In the genomic region with DNA sequence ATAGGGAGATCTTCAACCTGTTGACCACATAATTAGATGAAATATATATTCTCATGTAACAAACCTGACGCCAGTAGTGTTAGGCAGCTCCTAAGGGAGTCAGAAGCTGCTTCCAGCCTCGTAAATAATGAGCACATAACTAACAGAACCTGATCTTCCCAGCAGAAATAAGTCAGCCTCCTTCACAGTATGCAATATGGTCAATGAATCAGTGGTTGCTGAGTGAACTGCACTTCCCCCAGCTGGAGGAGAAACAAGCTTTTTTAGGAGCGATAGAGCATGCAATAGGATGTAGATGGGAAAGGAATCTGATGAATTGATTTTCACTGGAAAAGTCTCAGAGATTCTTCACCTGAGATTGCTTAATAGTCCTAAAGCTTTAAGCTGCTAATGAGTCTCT, we compare ENCODE assay signal across 21 cellular contexts.
DNase-seq lines count a peak whose midpoint lies in the region; ATAC-seq and TF ChIP-seq lines count a peak whose summit lies in the region.
"Had no signal": no experiment of that assay in that cellular context is flagged by ENCODE, and none has a peak within 500 bp of the region (broad histone marks: within the 10 kb centered on the region; RNA-seq: fewer than 3 reads in every experiment).

No MANE protein-coding gene starts in this region.

- WGBS in IMR-90 (ENCODE audit: extremely low coverage in 2 of 2, insufficient read length in 1 of 2), 2 experiments, result no CpG with 5 or more reads among the region's 3 CpGs

- H2BK15ac ChIP-seq in IMR-90 (ENCODE audit: low read depth, low read length), result no peak overlapping the region

- TF ChIP-seq CTCF in IMR-90 (conservative IDR thresholded peaks at IDR 0.05; ENCODE audit: low read depth, low read length) (0 out of 2 replicates have a peak, but pooled peaks have one; percentile 10), brain microvascular endothelial cell (IDR thresholded peaks at IDR 0.05; ENCODE audit: low read depth, low read length, missing control alignments) (peak; percentile 50)

- H4K8ac ChIP-seq in IMR-90 (ENCODE audit: low read depth in 2 of 2, low read length in 2 of 2), result no peak overlapping the region

- dilution Hi-C loops in IMR-90 (cut with HindIII; ENCODE audit: low sequenced_read_pairs, unreplicated experiment), result no loop called here

- H3K36me3 ChIP-seq in IMR-90 (ENCODE audit: control insufficient read depth, insufficient read depth, low read length) (no peaks in the 10 kb centered on the region), brain microvascular endothelial cell (replicated peaks) (no peaks in the 10 kb centered on the region)
- H3K36me3 ChIP-seq: BE2C, esophagus muscularis mucosa, HAP-1, vagina had no signal

- H2BK20ac ChIP-seq in IMR-90 (ENCODE audit: low read depth, low read length), result no peak overlapping the region

- in situ Hi-C loops in IMR-90 (cut with MboI; ENCODE audit: low sequenced_read_pairs) (no loop called here), brain microvascular endothelial cell (cut with HindIII; ENCODE audit: low pct_ligation_motif_present, low sequenced_read_pairs) (no loop called here)

- H3K56ac ChIP-seq in IMR-90 (ENCODE audit: extremely low read depth, insufficient read depth, low read length), result no peak overlapping the region

- no peak overlapping the region for H2AK5ac ChIP-seq in IMR-90 (ENCODE audit: low read depth, low read length)

- ATAC-seq in IMR-90 (ENCODE audit: low read depth) (peak; percentile 66; the same call in 1 of the 2 replicates), GM21529 (IDR thresholded peaks at IDR 0.05; ENCODE audit: unreplicated experiment) (no peak), HG03097 (IDR thresholded peaks at IDR 0.05; ENCODE audit: low FRiP score, unreplicated experiment) (no peak), HG03432 (IDR thresholded peaks at IDR 0.05; ENCODE audit: unreplicated experiment) (no peak)

- no peak overlapping the region for H3K4ac ChIP-seq in IMR-90 (ENCODE audit: low read depth, low read length)

- no peaks in the 10 kb centered on the region for H3K4me1 ChIP-seq in IMR-90 (ENCODE audit: control insufficient read depth, insufficient read depth, low read length)
- H3K4me1 ChIP-seq: HAP-1, vagina had no signal

- POLR2A ChIA-PET in IMR-90 (lab: Charles Lee; ENCODE audit: unreplicated experiment), result no interaction called here

- TF ChIP-seq RAD21 in IMR-90 (IDR thresholded peaks at IDR 0.05; ENCODE audit: low read length), result no peak

- no peak overlapping the region for H4K5ac ChIP-seq in IMR-90 (ENCODE audit: low read depth, low read length)

- no peak overlapping the region for H3K9ac ChIP-seq in IMR-90 (ENCODE audit: low read depth, low read length)
- H3K9ac ChIP-seq: KMS-11 had no signal

- intact Hi-C loops in IMR-90 (cut with micrococcal nuclease), result no loop called here

- H3K27me3 ChIP-seq in IMR-90 (ENCODE audit: control insufficient read depth, insufficient read depth, low read length) (no peaks in the 10 kb centered on the region), brain microvascular endothelial cell (replicated peaks) (no peaks in the 10 kb centered on the region)
- H3K27me3 ChIP-seq: BE2C, esophagus muscularis mucosa, vagina had no signal

- H2BK120ac ChIP-seq in IMR-90 (ENCODE audit: low read depth, low read length), result no peak overlapping the region

- no peak overlapping the region for H3K27ac ChIP-seq in IMR-90 (ENCODE audit: insufficient read depth, low read length)
- no peak overlapping the region for H3K27ac ChIP-seq in brain microvascular endothelial cell
- H3K27ac ChIP-seq: esophagus muscularis mucosa, KMS-11, vagina had no signal

- no peak overlapping the region for H4K91ac ChIP-seq in IMR-90 (ENCODE audit: insufficient read depth, low read depth, low read length)

- BruUV-seq in IMR-90 (replicated peaks; lab: Mats Ljungman, UMichigan), result no TSS peak

- no peaks in the 10 kb centered on the region for H3K9me1 ChIP-seq in IMR-90 (ENCODE audit: insufficient read depth, low read length)

- no peaks in the 10 kb centered on the region for H4K20me1 ChIP-seq in IMR-90 (ENCODE audit: insufficient read depth, low read length)

- H2BK5ac ChIP-seq in IMR-90 (ENCODE audit: low read depth, low read length, poor library complexity, severe bottlenecking), result no peak overlapping the region

- H3K14ac ChIP-seq in IMR-90 (replicated peaks; ENCODE audit: low read depth, low read length), result no peak overlapping the region

- H2AFZ ChIP-seq in IMR-90 (replicated peaks; ENCODE audit: low read length, poor library complexity), result no peak overlapping the region

- H3K79me1 ChIP-seq in IMR-90 (ENCODE audit: low read depth in 1 of 2, low read length in 2 of 2), result no peaks in the 10 kb centered on the region

- H3K4me3 ChIP-seq in IMR-90 (ENCODE audit: insufficient read depth, low read depth, low read length) (no peak overlapping the region), brain microvascular endothelial cell (ENCODE audit: low read depth, low read length) (no peak overlapping the region)
- H3K4me3 ChIP-seq: esophagus muscularis mucosa, HAP-1, lung, vagina had no signal

- H2AK9ac ChIP-seq in IMR-90 (replicated peaks; ENCODE audit: low read depth, low read length, poor library complexity), result no peak overlapping the region

- TF ChIP-seq POLR2A in IMR-90 (IDR thresholded peaks at IDR 0.05; ENCODE audit: low read depth, low read length), result no peak

- no peak overlapping the region for H3K18ac ChIP-seq in IMR-90 (ENCODE audit: low read depth, low read length)

- DNase-seq in AG20443 (ENCODE audit: low spot score) (peak; percentile 37), IMR-90 (peak; percentile 74), brain microvascular endothelial cell (no peak), kidney glomerular epithelial cell (lab: John Stamatoyannopoulos, UW) (peak; percentile 52), NAMALWA (ENCODE audit: low spot score) (no peak)
- DNase-seq: activated CD8-positive, alpha-beta memory T cell treated with anti-CD3 and anti-CD28 coated beads for 24 hours; BE2C; naive B cell; NCI-H1092; posterior cingulate gyrus; SHP77; small intestine; stimulated activated CD8-positive, alpha-beta memory T cell treated with anti-CD3 and anti-CD28 coated beads, Interleukin-4, amount 100 ng/mL, for 48 hours had no signal

- no peak overlapping the region for H3K23ac ChIP-seq in IMR-90 (ENCODE audit: low read depth, low read length)

- no peak overlapping the region for H3K4me2 ChIP-seq in IMR-90 (ENCODE audit: low read depth, low read length)
- H3K4me2 ChIP-seq: KMS-11 had no signal

- no peaks in the 10 kb centered on the region for H3K9me3 ChIP-seq in IMR-90 (ENCODE audit: control insufficient read depth, insufficient read depth, low read length)
- H3K9me3 ChIP-seq: BE2C, esophagus muscularis mucosa, HAP-1, vagina had no signal

- CTCF ChIA-PET in IMR-90 (lab: Yijun Ruan, JAX), result no interaction called here

TF ChIP-seq in IMR-90, 13 proteins besides CTCF, POLR2A, EP300 and RAD21:
- TF ChIP-seq RFX5 (IDR thresholded peaks at IDR 0.05; ENCODE audit: low read depth, low read length) (0 out of 2 replicates have a peak, but pooled peaks have one; percentile 34), MAFK (IDR thresholded peaks at IDR 0.05; ENCODE audit: low read depth, low read length) (no peak)

Comparison
In these comparisons a context has a peak if more than half of its experiments do, and no peak if none do; other contexts are left out.
1. DNase-seq: peak in AG20443 (single experiment), IMR-90 (single experiment) and kidney glomerular epithelial cell (single experiment); none in brain microvascular endothelial cell (single experiment) and NAMALWA (single experiment).